1 cellular context compared by ENCODE assay signal in the genomic region with DNA sequence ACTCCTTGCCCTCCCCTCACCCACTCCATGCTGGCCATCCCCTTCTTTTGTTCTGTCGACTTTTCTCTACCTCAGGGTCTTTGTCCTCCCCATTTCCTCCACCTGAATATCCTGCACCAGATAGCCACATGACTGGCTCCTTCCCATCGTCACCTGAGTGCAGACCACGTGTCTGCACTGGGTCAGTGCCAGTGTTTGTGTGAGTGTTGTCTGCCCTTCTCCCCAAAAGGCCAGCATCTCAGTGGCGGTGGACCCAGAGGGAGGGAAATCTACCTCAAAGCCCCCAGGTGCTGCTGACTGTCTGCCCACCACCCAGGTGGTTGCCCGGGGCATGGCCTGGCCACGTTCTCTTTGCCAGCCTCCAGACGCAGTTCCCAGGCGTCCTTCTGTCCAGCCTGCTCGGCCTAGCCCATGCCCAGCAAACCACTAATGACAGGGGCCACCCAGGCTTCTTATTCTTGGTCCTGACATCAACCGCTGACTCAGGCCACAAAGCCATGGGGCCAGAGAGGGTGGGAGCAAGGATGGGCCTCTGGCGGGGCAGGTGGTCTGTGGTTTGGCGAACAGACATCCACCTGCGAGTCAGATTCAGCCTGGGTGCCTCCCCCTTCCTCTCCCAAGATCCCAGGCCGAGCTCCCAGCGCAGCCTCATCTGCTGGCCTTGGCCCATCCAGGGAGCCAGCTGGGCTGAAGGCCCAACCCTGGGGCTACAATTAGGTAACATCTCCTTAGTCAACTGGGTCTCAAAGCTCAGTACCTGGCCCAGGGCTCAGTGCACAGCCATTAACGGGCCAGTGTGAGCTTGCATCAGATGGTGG.
TF ChIP-seq lines count a peak whose summit lies in the region.

No MANE protein-coding gene starts in this region.

TF ChIP-seq in H1, 55 proteins besides CTCF, POLR2A, EP300 and RAD21:
- TF ChIP-seq GTF2F1 (IDR thresholded peaks at IDR 0.05; ENCODE audit: borderline replicate concordance, low read depth, low read length): no peak
- no peak for TF ChIP-seq CBX5 (IDR thresholded peaks at IDR 0.05; ENCODE audit: low read depth, low read length)
- TF ChIP-seq KDM5A (IDR thresholded peaks at IDR 0.05; ENCODE audit: low read length): no peak
- TF ChIP-seq SP2 (IDR thresholded peaks at IDR 0.05; ENCODE audit: low read length): no peak
- no peak for TF ChIP-seq SP4 (IDR thresholded peaks at IDR 0.05; ENCODE audit: low read length)
- TF ChIP-seq SIX5 (IDR thresholded peaks at IDR 0.05; ENCODE audit: low read depth, low read length): no peak
- TF ChIP-seq KDM1A (IDR thresholded peaks at IDR 0.05; ENCODE audit: borderline replicate concordance, low read length): no peak
